ENCODE assay signal across 1 cellular context in the genomic region with DNA sequence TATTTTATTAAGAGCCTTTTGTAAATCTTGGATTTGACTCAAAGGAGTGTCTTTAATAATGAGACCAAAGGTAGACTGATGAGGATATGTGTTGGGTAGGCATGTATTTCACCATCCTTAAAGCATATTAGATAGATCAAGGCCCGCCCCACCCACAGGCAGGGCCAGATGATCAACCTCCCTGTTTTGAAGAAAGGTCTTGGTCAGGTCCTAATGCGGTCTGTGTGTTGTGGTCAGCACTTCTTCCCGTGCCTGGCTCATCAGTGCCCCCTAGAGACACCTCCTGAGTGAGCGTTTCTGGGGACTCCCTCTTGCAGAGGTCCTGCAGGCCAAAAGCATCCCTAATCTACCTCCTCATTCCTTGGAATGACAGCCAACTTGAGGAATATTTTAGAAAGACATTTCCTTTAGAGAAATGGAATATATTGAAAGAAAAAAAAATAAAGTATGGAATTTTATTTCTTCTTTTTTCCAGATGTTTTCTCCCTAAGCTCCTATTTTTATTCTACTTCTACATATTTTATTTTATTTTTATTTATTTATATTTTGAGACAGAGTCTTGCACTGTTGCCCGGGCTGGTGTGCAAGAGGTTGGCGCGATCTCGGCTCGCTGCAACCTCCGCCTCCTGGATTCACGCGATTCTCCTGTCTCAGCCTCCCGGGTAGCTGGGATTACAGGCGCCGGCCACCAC.
A peak's percentile ranks its signal among the peaks of the same experiment; 100 is the strongest.
TF ChIP-seq lines count a peak whose summit lies in the region.

No MANE protein-coding gene starts in this region.

TF ChIP-seq in HEK293, 187 proteins besides CTCF, POLR2A, EP300 and RAD21 (continued from another document):
- TF ChIP-seq, protein P1, sequence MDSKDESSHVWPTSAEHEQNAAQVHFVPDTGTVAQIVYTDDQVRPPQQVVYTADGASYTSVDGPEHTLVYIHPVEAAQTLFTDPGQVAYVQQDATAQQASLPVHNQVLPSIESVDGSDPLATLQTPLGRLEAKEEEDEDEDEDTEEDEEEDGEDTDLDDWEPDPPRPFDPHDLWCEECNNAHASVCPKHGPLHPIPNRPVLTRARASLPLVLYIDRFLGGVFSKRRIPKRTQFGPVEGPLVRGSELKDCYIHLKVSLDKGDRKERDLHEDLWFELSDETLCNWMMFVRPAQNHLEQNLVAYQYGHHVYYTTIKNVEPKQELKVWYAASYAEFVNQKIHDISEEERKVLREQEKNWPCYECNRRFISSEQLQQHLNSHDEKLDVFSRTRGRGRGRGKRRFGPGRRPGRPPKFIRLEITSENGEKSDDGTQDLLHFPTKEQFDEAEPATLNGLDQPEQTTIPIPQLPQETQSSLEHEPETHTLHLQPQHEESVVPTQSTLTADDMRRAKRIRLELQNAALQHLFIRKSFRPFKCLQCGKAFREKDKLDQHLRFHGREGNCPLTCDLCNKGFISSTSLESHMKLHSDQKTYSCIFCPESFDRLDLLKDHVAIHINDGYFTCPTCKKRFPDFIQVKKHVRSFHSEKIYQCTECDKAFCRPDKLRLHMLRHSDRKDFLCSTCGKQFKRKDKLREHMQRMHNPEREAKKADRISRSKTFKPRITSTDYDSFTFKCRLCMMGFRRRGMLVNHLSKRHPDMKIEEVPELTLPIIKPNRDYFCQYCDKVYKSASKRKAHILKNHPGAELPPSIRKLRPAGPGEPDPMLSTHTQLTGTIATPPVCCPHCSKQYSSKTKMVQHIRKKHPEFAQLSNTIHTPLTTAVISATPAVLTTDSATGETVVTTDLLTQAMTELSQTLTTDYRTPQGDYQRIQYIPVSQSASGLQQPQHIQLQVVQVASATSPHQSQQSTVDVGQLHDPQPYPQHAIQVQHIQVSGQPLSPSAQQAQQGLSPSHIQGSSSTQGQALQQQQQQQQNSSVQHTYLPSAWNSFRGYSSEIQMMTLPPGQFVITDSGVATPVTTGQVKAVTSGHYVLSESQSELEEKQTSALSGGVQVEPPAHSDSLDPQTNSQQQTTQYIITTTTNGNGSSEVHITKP (tag by site-specific recombination; IDR thresholded peaks at IDR 0.05), result 0 out of 2 replicates have a peak, but pooled peaks have one; percentile 11
- TF ChIP-seq, protein P2, sequence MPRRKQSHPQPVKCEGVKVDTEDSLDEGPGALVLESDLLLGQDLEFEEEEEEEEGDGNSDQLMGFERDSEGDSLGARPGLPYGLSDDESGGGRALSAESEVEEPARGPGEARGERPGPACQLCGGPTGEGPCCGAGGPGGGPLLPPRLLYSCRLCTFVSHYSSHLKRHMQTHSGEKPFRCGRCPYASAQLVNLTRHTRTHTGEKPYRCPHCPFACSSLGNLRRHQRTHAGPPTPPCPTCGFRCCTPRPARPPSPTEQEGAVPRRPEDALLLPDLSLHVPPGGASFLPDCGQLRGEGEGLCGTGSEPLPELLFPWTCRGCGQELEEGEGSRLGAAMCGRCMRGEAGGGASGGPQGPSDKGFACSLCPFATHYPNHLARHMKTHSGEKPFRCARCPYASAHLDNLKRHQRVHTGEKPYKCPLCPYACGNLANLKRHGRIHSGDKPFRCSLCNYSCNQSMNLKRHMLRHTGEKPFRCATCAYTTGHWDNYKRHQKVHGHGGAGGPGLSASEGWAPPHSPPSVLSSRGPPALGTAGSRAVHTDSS (tag by site-specific recombination; IDR thresholded peaks at IDR 0.05), result no peak
- no peak for TF ChIP-seq ZBTB48 (tag by site-specific recombination; IDR thresholded peaks at IDR 0.05)
- TF ChIP-seq ZNF670 (tag by site-specific recombination; IDR thresholded peaks at IDR 0.05; ENCODE audit: low read depth), result no peak
- TF ChIP-seq KLF9 (tag by site-specific recombination; IDR thresholded peaks at IDR 0.05; ENCODE audit: low read depth), result no peak
- TF ChIP-seq ZNF600 (tag by site-specific recombination; IDR thresholded peaks at IDR 0.05), result no peak
TF ChIP-seq in HEK293: peak in this region for 2.
